ENCODE assay signal across 1 cellular context in the genomic region with DNA sequence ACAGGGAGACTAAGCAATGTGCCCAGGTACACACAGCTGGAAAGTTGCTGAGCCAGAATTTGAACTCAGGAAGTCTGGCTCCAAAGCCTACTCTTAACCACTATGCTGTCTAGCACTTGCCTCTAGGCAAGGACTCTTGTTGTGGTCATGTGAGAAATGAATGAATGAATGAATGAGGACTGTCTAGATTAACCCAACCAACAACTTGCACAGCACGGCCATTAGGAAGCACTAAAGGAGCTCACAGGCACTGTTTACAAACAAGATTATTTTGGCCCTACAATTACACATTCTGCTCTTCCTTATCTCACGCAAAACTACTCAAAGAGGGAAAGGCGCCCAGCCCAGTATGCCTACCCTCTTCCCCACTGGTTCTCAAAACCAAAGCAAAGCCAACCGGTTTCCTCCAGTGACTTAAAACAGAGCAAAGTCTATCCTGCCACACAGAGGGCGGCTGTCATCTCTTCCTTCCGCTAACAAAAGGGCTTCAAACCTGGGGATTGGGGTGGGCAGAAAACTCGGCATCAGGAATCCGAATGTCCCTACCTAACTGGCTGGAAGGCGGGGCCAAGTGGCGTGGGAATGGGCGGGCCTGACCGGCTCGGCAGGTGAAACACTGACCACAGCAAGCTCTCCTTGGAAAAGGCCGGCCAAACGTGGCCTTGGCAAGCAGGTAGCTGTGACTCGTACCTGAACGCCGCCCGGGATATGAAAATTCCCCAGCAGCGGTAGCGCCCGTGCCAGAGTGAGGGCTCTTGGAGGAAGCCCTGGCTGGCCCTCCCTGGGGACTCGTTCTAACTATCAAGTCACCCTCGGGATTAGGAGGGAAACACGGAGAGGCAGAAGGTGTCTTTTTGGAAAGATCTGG.
TF ChIP-seq lines count a peak whose summit lies in the region.

No MANE protein-coding gene starts in this region.

TF ChIP-seq in K562, 482 proteins besides CTCF, POLR2A, EP300 and RAD21 (continued from another document and continues in another):
- TF ChIP-seq ZBTB2 (IDR thresholded peaks at IDR 0.05) (no peak), ZNF24 (IDR thresholded peaks at IDR 0.05) (peak; percentile 98), ZNF143 (CRISPR knock-in tag; IDR thresholded peaks at IDR 0.05) (no peak), PURB (CRISPR knock-in tag; IDR thresholded peaks at IDR 0.05; ENCODE audit: low read depth) (no peak), RAD51 (IDR thresholded peaks at IDR 0.05; ENCODE audit: borderline replicate concordance, low read depth) (0 out of 2 replicates have a peak, but pooled peaks have one; percentile 7), NONO (IDR thresholded peaks at IDR 0.05; ENCODE audit: low read depth in 2 of 2, low read length in 1 of 2) (no peak), ZNF586 (CRISPR knock-in tag; conservative IDR thresholded peaks at IDR 0.05) (no peak), TEAD1 (CRISPR knock-in tag; IDR thresholded peaks at IDR 0.05) (0 out of 4 replicates have a peak, but pooled peaks of 1 of the 2 experiments have one; percentile 6), ZKSCAN1 (IDR thresholded peaks at IDR 0.05; ENCODE audit: low read depth, low read length) (no peak), ASH1L (IDR thresholded peaks at IDR 0.05; ENCODE audit: borderline replicate concordance, low read depth, partially characterized antibody) (peak; percentile 9), ZFX (CRISPR knock-in tag; IDR thresholded peaks at IDR 0.05) (peak; percentile 61), GABPB2 (CRISPR knock-in tag; conservative IDR thresholded peaks at IDR 0.05) (no peak), SAP30 (IDR thresholded peaks at IDR 0.05; ENCODE audit: borderline replicate concordance, insufficient read depth, low read depth, low read length, poor library complexity, severe bottlenecking) (peak; percentile 83), KDM4B (IDR thresholded peaks at IDR 0.05; ENCODE audit: borderline replicate concordance in 2 of 2, low read depth in 1 of 2) (0 out of 4 replicates have a peak, but pooled peaks of 1 of the 2 experiments have one; percentile 36), NR1H2 (CRISPR knock-in tag; IDR thresholded peaks at IDR 0.05) (no peak), ZNF197 (CRISPR knock-in tag; IDR thresholded peaks at IDR 0.05; ENCODE audit: low read depth) (no peak), HDAC3 (IDR thresholded peaks at IDR 0.05; ENCODE audit: borderline replicate concordance, partially characterized antibody) (no peak), POU5F1 (IDR thresholded peaks at IDR 0.05; ENCODE audit: borderline replicate concordance, low read depth, low read length, partially characterized antibody) (no peak), HDAC1 (IDR thresholded peaks at IDR 0.05) (peak; percentile 16 to 58; a peak in 2 of 4 replicates), ZNF436 (CRISPR knock-in tag; IDR thresholded peaks at IDR 0.05) (no peak), FOXK1 (CRISPR knock-in tag; IDR thresholded peaks at IDR 0.05; ENCODE audit: borderline replicate concordance) (0 out of 2 replicates have a peak, but pooled peaks have one; percentile 13), DPF2 (IDR thresholded peaks at IDR 0.05) (peak; percentile 51; the same call in 1 of the 2 replicates), DNMT1 (IDR thresholded peaks at IDR 0.05) (no peak), ZMIZ1 (IDR thresholded peaks at IDR 0.05; ENCODE audit: low read depth in 2 of 2, low read length in 2 of 2) (no peak), ZHX1 (conservative IDR thresholded peaks at IDR 0.05; ENCODE audit: low read length) (no peak), ATF6 (CRISPR knock-in tag; IDR thresholded peaks at IDR 0.05) (0 out of 2 replicates have a peak, but pooled peaks have one; percentile 21), TBP (optimal IDR thresholded peaks at IDR 0.05; ENCODE audit: low read depth, low read length) (peak; percentile 98), NFRKB (IDR thresholded peaks at IDR 0.05; ENCODE audit: low read depth) (0 out of 2 replicates have a peak, but pooled peaks have one; percentile 16), CREM (IDR thresholded peaks at IDR 0.05; ENCODE audit: low read depth) (peak; percentile 35; the same call in 1 of the 2 replicates), RBM15 (IDR thresholded peaks at IDR 0.05; ENCODE audit: insufficient read depth, low read length) (no peak), PATZ1 (CRISPR knock-in tag; IDR thresholded peaks at IDR 0.05; ENCODE audit: borderline replicate concordance) (no peak), EHMT2 (IDR thresholded peaks at IDR 0.05) (peak; percentile 43; the same call in 1 of the 2 replicates), ZSCAN29 (IDR thresholded peaks at IDR 0.05) (0 out of 2 replicates have a peak, but pooled peaks have one; percentile 63), KLF16 (IDR thresholded peaks at IDR 0.05) (no peak), TBL1XR1 (IDR thresholded peaks at IDR 0.05; ENCODE audit: low read length in 2 of 2) (0 out of 4 replicates have a peak, but pooled peaks of 1 of the 2 experiments have one; percentile 11), UBTF (IDR thresholded peaks at IDR 0.05; ENCODE audit: borderline replicate concordance in 1 of 2, low read depth in 2 of 2, low read length in 2 of 2) (0 out of 4 replicates have a peak, but pooled peaks of 1 of the 2 experiments have one; percentile 32), OTX1 (CRISPR knock-in tag; IDR thresholded peaks at IDR 0.05) (no peak), ZNF551 (CRISPR knock-in tag; IDR thresholded peaks at IDR 0.05) (no peak), ZNF79 (CRISPR knock-in tag; IDR thresholded peaks at IDR 0.05; ENCODE audit: low read depth) (no peak)
- TF ChIP-seq, protein P1, sequence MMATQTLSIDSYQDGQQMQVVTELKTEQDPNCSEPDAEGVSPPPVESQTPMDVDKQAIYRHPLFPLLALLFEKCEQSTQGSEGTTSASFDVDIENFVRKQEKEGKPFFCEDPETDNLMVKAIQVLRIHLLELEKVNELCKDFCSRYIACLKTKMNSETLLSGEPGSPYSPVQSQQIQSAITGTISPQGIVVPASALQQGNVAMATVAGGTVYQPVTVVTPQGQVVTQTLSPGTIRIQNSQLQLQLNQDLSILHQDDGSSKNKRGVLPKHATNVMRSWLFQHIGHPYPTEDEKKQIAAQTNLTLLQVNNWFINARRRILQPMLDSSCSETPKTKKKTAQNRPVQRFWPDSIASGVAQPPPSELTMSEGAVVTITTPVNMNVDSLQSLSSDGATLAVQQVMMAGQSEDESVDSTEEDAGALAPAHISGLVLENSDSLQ (IDR thresholded peaks at IDR 0.05), result peak; percentile 15; the same call in 1 of the 2 replicates
- TF ChIP-seq, protein P2, sequence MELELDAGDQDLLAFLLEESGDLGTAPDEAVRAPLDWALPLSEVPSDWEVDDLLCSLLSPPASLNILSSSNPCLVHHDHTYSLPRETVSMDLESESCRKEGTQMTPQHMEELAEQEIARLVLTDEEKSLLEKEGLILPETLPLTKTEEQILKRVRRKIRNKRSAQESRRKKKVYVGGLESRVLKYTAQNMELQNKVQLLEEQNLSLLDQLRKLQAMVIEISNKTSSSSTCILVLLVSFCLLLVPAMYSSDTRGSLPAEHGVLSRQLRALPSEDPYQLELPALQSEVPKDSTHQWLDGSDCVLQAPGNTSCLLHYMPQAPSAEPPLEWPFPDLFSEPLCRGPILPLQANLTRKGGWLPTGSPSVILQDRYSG (tag; conservative IDR thresholded peaks at IDR 0.05; ENCODE audit: low read depth), result no peak
